Comparison of ENCODE assay signal across 11 cellular contexts in the genomic region with DNA sequence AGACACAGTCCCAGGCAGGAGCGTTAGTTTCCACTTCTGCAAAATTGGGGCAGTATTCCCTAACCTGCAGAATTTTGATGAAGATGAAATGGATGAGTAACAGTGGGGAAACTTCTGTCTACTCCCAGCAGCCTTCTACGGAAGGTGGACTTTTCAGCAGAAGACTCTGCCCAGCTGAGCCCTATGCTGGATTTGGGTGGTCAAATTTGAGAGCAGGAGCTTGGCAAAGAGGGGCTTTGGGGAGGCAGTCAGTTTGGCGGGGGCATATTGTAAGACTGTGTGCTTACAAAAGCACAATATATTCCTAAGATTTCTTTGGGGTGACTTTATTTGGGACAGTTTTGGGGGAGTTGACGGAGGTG.
"Had no signal": no experiment of that assay in that cellular context is flagged by ENCODE, and none has a peak within 500 bp of the region (broad histone marks: within the 10 kb centered on the region; RNA-seq: fewer than 3 reads in every experiment).

No MANE protein-coding gene starts in this region.

- H3K9me3 Mint-ChIP-seq: activated naive CD8-positive, alpha-beta T cell treated with anti-CD3 and anti-CD28 coated beads, Interleukin-2, amount 50 U/mL, for 24 hours; activated T-cell treated with anti-CD3 and anti-CD28 coated beads, Interleukin-2, amount 50 U/mL, for 4 hours; naive thymus-derived CD4-positive, alpha-beta T cell had no signal

- H3K4me3 ChIP-seq: lung, prostate gland, SJSA1, spleen had no signal

- H3K9me3 ChIP-seq: prostate gland, SJSA1, spleen had no signal

- H3K27ac ChIP-seq: prostate gland, SJSA1 had no signal

- H3K4me1 ChIP-seq: SJSA1 had no signal

- DNase-seq: activated naive CD8-positive, alpha-beta T cell treated with anti-CD3 and anti-CD28 coated beads, Interleukin-2, amount 50 U/mL, for 24 hours; activated T-cell treated with anti-CD3 and anti-CD28 coated beads, Interleukin-2, amount 50 U/mL, for 4 hours; hypothalamus; naive thymus-derived CD4-positive, alpha-beta T cell; stimulated activated CD4-positive, alpha-beta T cell treated with anti-CD3 and anti-CD28 coated beads, Interleukin-2, amount 100 ng/mL, for 24 hours; stimulated activated naive CD4-positive, alpha-beta T cell treated with Interleukin-2 at 50 U/mL for 16 hours had no signal

- H3K27ac Mint-ChIP-seq: activated naive CD8-positive, alpha-beta T cell treated with anti-CD3 and anti-CD28 coated beads, Interleukin-2, amount 50 U/mL, for 24 hours had no signal

- H3K4me3 Mint-ChIP-seq: activated naive CD8-positive, alpha-beta T cell treated with anti-CD3 and anti-CD28 coated beads, Interleukin-2, amount 50 U/mL, for 24 hours; activated T-cell treated with anti-CD3 and anti-CD28 coated beads, Interleukin-2, amount 50 U/mL, for 4 hours; naive thymus-derived CD4-positive, alpha-beta T cell had no signal

- H3K27me3 ChIP-seq: SJSA1, spleen had no signal

- ATAC-seq: activated naive CD8-positive, alpha-beta T cell treated with anti-CD3 and anti-CD28 coated beads, Interleukin-2, amount 50 U/mL, for 24 hours; activated T-cell treated with anti-CD3 and anti-CD28 coated beads, Interleukin-2, amount 50 U/mL, for 4 hours; naive thymus-derived CD4-positive, alpha-beta T cell; sciatic nerve had no signal

- H3K27me3 Mint-ChIP-seq: activated naive CD8-positive, alpha-beta T cell treated with anti-CD3 and anti-CD28 coated beads, Interleukin-2, amount 50 U/mL, for 24 hours; naive thymus-derived CD4-positive, alpha-beta T cell had no signal

- H3K36me3 ChIP-seq: prostate gland had no signal
